ENCODE assay signal across 8 cellular contexts in genomic region chr15:74869726-74870407, GRCh38. TPM values are rescaled to one million over a fixed set of nuclear protein-coding genes. Genes with fewer than 3 reads are reported as not detected.
DNase-seq lines count a peak whose midpoint lies in the region; ATAC-seq and TF ChIP-seq lines count a peak whose summit lies in the region.

No MANE protein-coding gene starts in this region.

- no peak for TF ChIP-seq CTCF in A673 (conservative IDR thresholded peaks at IDR 0.05; ENCODE audit: low read depth, low read length)
- TF ChIP-seq CTCF in VCaP (conservative IDR thresholded peaks at IDR 0.05): no peak
- TF ChIP-seq CTCF in sigmoid colon (IDR thresholded peaks at IDR 0.05): no peak
- TF ChIP-seq CTCF in H9 (conservative IDR thresholded peaks at IDR 0.05): no peak

- intact Hi-C loops in A673 (cut with micrococcal nuclease; ENCODE audit: unreplicated experiment): no loop called here
- intact Hi-C loops in sigmoid colon (cut with DNase I): loop anchor here (5.0 kb wide), 1 partner anchor 37 kb away; the partner anchor contains the start of gene FAM219B

- no peak overlapping the region for H2AK5ac ChIP-seq in H9 (ENCODE audit: insufficient read length, low read length)

- POLR2A ChIA-PET in A673 (lab: Charles Lee; ENCODE audit: low non-redundant PET): no interaction called here

- peak in 1 of 2 donors; percentile 45 for TF ChIP-seq POLR2A in sigmoid colon (IDR thresholded peaks at IDR 0.05)

- CTCF ChIA-PET in A673 (lab: Charles Lee): interaction anchor here (1.4 kb wide), 1 partner anchor 32 kb away, joined by 4 read pairs; no protein-coding TSS in a partner anchor

- no peak overlapping the region for H3K4me3 Mint-ChIP-seq in H9

- H3K4me1 Mint-ChIP-seq in H9: peaks cover 14 to 23% of the 10 kb centered on the region in 2 experiments

- 4 to 20% methylated on average over 6 of the region's 6 CpGs for WGBS in sigmoid colon, 2 donors
- WGBS in H9 (ENCODE audit: extremely low coverage, insufficient read length, low lambda C conversion rate): no CpG with 5 or more reads among the region's 6 CpGs

- H3K56ac ChIP-seq in H9 (ENCODE audit: insufficient read length, low read depth, low read length): no peak overlapping the region

- H3K27ac Mint-ChIP-seq in H9: no peak overlapping the region

- H3K4me3 ChIP-seq in A673 (ENCODE audit: low read depth, low read length, poor library complexity, severe bottlenecking) (peak overlapping the region; percentile 7), sigmoid colon (no peak overlapping the region)

- H3K4me2 ChIP-seq in H9 (ENCODE audit: insufficient read depth, insufficient read length, low read length): no peak overlapping the region

- TF ChIP-seq EP300 in sigmoid colon (IDR thresholded peaks at IDR 0.05): no peak

- H3K18ac ChIP-seq in H9 (ENCODE audit: insufficient read length, low read depth, low read length): no peak overlapping the region

- no peak overlapping the region for H2BK5ac ChIP-seq in H9 (ENCODE audit: insufficient read length, low read length)

- peaks cover 8 to 28% (median 17%) of the 10 kb centered on the region in 3 experiments for H3K36me3 Mint-ChIP-seq in H9 (ENCODE audit: insufficient read depth in 1 of 3, low read depth in 3 of 3)

- H4K5ac ChIP-seq in H9 (ENCODE audit: insufficient read length, low read depth, low read length): no peak overlapping the region

- H3K9me3 ChIP-seq in A673 (ENCODE audit: low read depth, low read length, poor library complexity, severe bottlenecking) (peaks cover 9% of the 10 kb centered on the region), sigmoid colon (no peaks in the 10 kb centered on the region), H9 (ENCODE audit: control insufficient read depth, low read depth, low read length) (no peaks in the 10 kb centered on the region)

- no peak overlapping the region for H2BK15ac ChIP-seq in H9 (ENCODE audit: low read depth, low read length)

- H3K23ac ChIP-seq in H9 (ENCODE audit: insufficient read length, low read depth, low read length): no peak overlapping the region

- H3K9ac ChIP-seq in H9 (ENCODE audit: extremely low read depth, insufficient read length, low read length): no peak overlapping the region

- H3K27me3 Mint-ChIP-seq in H9 (ENCODE audit: low read depth): no peaks in the 10 kb centered on the region

- no peak overlapping the region for H4K8ac ChIP-seq in H9 (replicated peaks; ENCODE audit: insufficient read length, low read depth, low read length)

- no peak overlapping the region for H4K91ac ChIP-seq in H9 (ENCODE audit: insufficient read length, low read depth, low read length)

- peak overlapping the region; percentile 69 for H3K27ac ChIP-seq in A673 (ENCODE audit: low read depth, low read length, poor library complexity, severe bottlenecking)
- 0 out of 2 replicates have a peak overlapping the region, but pooled peaks have one; percentile 14 for H3K27ac ChIP-seq in VCaP
- peak overlapping the region; percentile 37 to 88 (median 70) for H3K27ac ChIP-seq in sigmoid colon
- no peak overlapping the region for H3K27ac ChIP-seq in H9 (ENCODE audit: insufficient read length, low read depth, low read length)

- peaks cover 16% of the 10 kb centered on the region; the same call in 1 of the 2 replicates for H3K79me2 ChIP-seq in H9 (ENCODE audit: insufficient read depth, low read length)

- ATAC-seq in GM18870 (IDR thresholded peaks at IDR 0.05; ENCODE audit: unreplicated experiment): peak; percentile 50
- ATAC-seq in HG03342 (IDR thresholded peaks at IDR 0.05; ENCODE audit: unreplicated experiment): peak; percentile 44

- H3K79me1 ChIP-seq in H9 (ENCODE audit: insufficient read depth, low read depth, low read length, poor library complexity, severe bottlenecking): peaks cover 2% of the 10 kb centered on the region

- H3K14ac ChIP-seq in H9 (ENCODE audit: insufficient read depth, low read length): no peak overlapping the region

- H3K4me1 ChIP-seq in A673 (ENCODE audit: insufficient read depth, low read length, poor library complexity, severe bottlenecking) (peaks cover 32% of the 10 kb centered on the region), sigmoid colon (peaks cover 0 to 65% (median 48%) of the 10 kb centered on the region in 4 donors), H9 (ENCODE audit: insufficient read depth, low read length) (no peaks in the 10 kb centered on the region)

- peaks cover 4% of the 10 kb centered on the region in 2 experiments; a peak in 3 of 5 replicates for H3K9me3 Mint-ChIP-seq in H9

- H3K36me3 ChIP-seq in A673 (ENCODE audit: insufficient read depth, low read length, poor library complexity, severe bottlenecking): peaks cover 14% of the 10 kb centered on the region
- peaks cover 0 to 4% (median 0%) of the 10 kb centered on the region in 4 donors for H3K36me3 ChIP-seq in sigmoid colon

- no peak overlapping the region for H3K4ac ChIP-seq in H9 (ENCODE audit: low read depth, low read length)

- no peak overlapping the region for H3T11ph ChIP-seq in H9 (ENCODE audit: low read length)

- no peak overlapping the region for H2AFZ ChIP-seq in H9 (ENCODE audit: low read length)

- no TSS peak for BruUV-seq in A673 (replicated peaks; lab: Mats Ljungman, UMichigan)

- H3K27me3 ChIP-seq in A673 (replicated peaks; ENCODE audit: insufficient read depth, low read depth, low read length, poor library complexity): no peaks in the 10 kb centered on the region
- H3K27me3 ChIP-seq in sigmoid colon: no peaks in the 10 kb centered on the region
- no peaks in the 10 kb centered on the region for H3K27me3 ChIP-seq in H9 (ENCODE audit: insufficient read depth, low read length)

- peaks cover 12% of the 10 kb centered on the region for H3K23me2 ChIP-seq in H9 (ENCODE audit: insufficient read length, low read depth, low read length, poor library complexity, severe bottlenecking)

- H4K20me1 ChIP-seq in H9 (ENCODE audit: control insufficient read depth, insufficient read depth, insufficient read length): peaks cover 3% of the 10 kb centered on the region

- H2BK20ac ChIP-seq in H9 (ENCODE audit: low read depth, low read length, poor library complexity, severe bottlenecking): no peak overlapping the region

- H2BK12ac ChIP-seq in H9 (ENCODE audit: insufficient read length, low read depth, low read length): no peak overlapping the region

- DNase-seq in A673 (ENCODE audit: low spot score) (peak; percentile 87), germinal center (ENCODE audit: low spot score) (peak; percentile 60), sigmoid colon (peak; percentile 88), DMS 273 treated with DMSO at 0.1 percent for 48 hours (lab: John Stamatoyannopoulos, UW) (no peak), H9 (no peak)

- H2BK120ac ChIP-seq in H9 (ENCODE audit: low read depth, low read length, poor library complexity, severe bottlenecking): no peak overlapping the region

RNA-seq across cellular contexts. Expression of gene SCAMP2, which starts 3.3 kb away (rescaled TPM):
- total RNA-seq in A673 (2021) (77.9 and 94.4 TPM in 2 replicates), sigmoid colon (10 to 100 TPM; 27.8 to 37.8 (median 36.2) TPM), H9 (2021) (49.0 and 50.2 TPM in 2 replicates)
- 100 to 1,000 TPM in 1 of 3 donors, 10 to 100 TPM in 2; 28.7 to 131 (median 33.0) TPM for polyA plus RNA-seq in sigmoid colon

RNA-seq across cellular contexts. Expression of gene MPI, which starts 20.0 kb away (rescaled TPM):
- total RNA-seq in A673 (2021): 48.2 and 62.8 TPM in 2 replicates
- 10 to 100 TPM; 34.9 to 52.0 (median 45.5) TPM for total RNA-seq in sigmoid colon
- polyA plus RNA-seq in sigmoid colon: 10 to 100 TPM; 45.6 to 87.4 (median 56.5) TPM
- 55.0 and 57.5 TPM in 2 replicates for total RNA-seq in H9 (2021)

RNA-seq across cellular contexts. Expression of gene ULK3, which starts 26.9 kb away (rescaled TPM):
- total RNA-seq in A673 (2021) (53.3 and 58.3 TPM in 2 replicates), sigmoid colon (10 to 100 TPM; 21.1 to 46.8 (median 30.6) TPM), H9 (2021) (31.1 and 34.0 TPM in 2 replicates)
- 10 to 100 TPM; 46.9 to 48.6 (median 48.4) TPM for polyA plus RNA-seq in sigmoid colon

RNA-seq across cellular contexts. Expression of gene FAM219B, which starts 36.8 kb away (rescaled TPM):
- total RNA-seq in A673 (2021): 86.6 and 93.2 TPM in 2 replicates
- total RNA-seq in sigmoid colon: 10 to 100 TPM; 50.5 to 65.0 (median 57.2) TPM
- 10 to 100 TPM; 16.6 to 38.4 (median 30.1) TPM for polyA plus RNA-seq in sigmoid colon
- 60.3 and 69.0 TPM in 2 replicates for total RNA-seq in H9 (2021)

RNA-seq across cellular contexts. Expression of gene CPLX3, which starts 43.4 kb away (rescaled TPM):
- total RNA-seq in A673 (2021) (0.17 and 0.28 TPM in 2 replicates), sigmoid colon (under 1 TPM in 1 of 4 donors, not detected in 3; 0.41 TPM), H9 (2021) (not detected in 2 replicates)
- under 1 TPM in 1 of 3 donors, not detected in 2; 0.28 TPM for polyA plus RNA-seq in sigmoid colon

Comparison
In these comparisons a context has a peak if more than half of its experiments do, and no peak if none do; other contexts are left out.
1. DNase-seq: peak in A673 (single experiment), germinal center (single experiment) and sigmoid colon (single experiment); none in DMS 273 treated with DMSO at 0.1 percent for 48 hours (single experiment) and H9 (single experiment).